In the genomic region with DNA sequence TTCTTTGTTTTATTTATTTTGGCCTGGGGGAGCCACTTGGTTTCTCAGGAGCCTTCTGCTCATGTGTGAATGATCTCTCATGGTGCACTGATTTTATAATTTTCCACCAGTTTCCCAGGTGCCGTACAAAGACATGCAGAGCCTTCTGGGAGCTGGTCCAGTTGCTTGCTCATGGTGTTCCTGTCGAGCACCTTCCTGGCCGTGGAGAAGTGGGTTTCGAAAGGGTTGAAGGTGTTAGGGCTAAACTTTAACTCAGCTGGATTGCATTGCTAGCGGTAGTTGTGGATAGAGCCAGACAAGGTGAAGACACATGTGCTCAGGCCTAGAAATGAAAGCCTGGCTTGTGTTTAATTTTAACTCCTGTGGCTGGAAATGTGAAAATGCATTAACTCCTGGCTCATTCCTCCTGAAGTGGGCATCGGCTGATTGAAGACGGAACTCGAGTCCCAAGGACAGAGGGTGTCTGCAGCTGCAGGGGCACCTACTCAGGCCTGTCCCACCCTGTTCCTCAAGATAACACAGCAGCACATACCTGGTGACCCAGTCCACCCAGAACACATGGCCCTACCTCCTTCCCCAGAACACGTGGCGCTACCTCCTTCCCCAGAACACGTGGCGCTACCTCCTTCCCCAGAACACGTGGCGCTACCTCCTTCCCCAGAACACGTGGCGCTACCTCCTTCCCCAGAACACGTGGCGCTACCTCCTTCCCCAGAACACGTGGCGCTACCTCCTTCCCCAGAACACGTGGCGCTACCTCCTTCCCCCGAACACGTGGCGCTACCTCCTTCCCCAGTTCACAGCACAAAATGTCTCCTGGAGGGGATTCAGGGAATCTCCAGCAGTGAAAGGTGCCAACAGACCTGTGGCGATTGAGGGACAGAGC, we compare ENCODE assay signal across 25 cellular contexts.
A peak's percentile ranks its signal among the peaks of the same experiment; 100 is the strongest.
DNase-seq lines count a peak whose midpoint lies in the region; ATAC-seq and TF ChIP-seq lines count a peak whose summit lies in the region.
"Had no signal": no experiment of that assay in that cellular context is flagged by ENCODE, and none has a peak within 500 bp of the region (broad histone marks: within the 10 kb centered on the region; RNA-seq: fewer than 3 reads in every experiment).

No MANE protein-coding gene starts in this region.

- H3K36me3 Mint-ChIP-seq in activated B cell treated with CpG ODN at 0.5 μM for 24 hours (ENCODE audit: low read depth) (no peaks in the 10 kb centered on the region), neural progenitor cell (no peaks in the 10 kb centered on the region)
- H3K36me3 Mint-ChIP-seq: activated naive CD4-positive, alpha-beta T cell treated with anti-CD3 and anti-CD28 coated beads, Interleukin-2, amount 50 U/mL, for 72 hours; stimulated activated effector memory CD8-positive, alpha-beta T cell treated with anti-CD3 and anti-CD28 coated beads, Interleukin-12 subunit alpha, Interleukin-12 subunit beta, amount 100 ng/mL, for 72 hours had no signal

- no peaks in the 10 kb centered on the region for H3K79me2 ChIP-seq in neural progenitor cell (ENCODE audit: low read depth)

- peaks cover 4% of the 10 kb centered on the region for H3K27me3 Mint-ChIP-seq in activated B cell treated with CpG ODN at 0.5 μM for 24 hours
- H3K27me3 Mint-ChIP-seq in neural progenitor cell (ENCODE audit: insufficient read depth, low read depth), result peaks cover 2% of the 10 kb centered on the region

- no peaks in the 10 kb centered on the region for H3K36me3 ChIP-seq in gastroesophageal sphincter
- no peaks in the 10 kb centered on the region for H3K36me3 ChIP-seq in neural progenitor cell
- H3K36me3 ChIP-seq in testis (ENCODE audit: low read depth, missing control alignments), result no peaks in the 10 kb centered on the region
- H3K36me3 ChIP-seq: breast epithelium, colonic mucosa, left ventricle myocardium inferior, prostate gland, vagina had no signal

- TF ChIP-seq EP300 in gastroesophageal sphincter (IDR thresholded peaks at IDR 0.05), result no peak

- intact Hi-C loops in activated B cell treated with CpG ODN at 0.5 μM for 24 hours (cut with micrococcal nuclease) (no loop called here), testis (cut with DNase I; ENCODE audit: low total_unique reads) (no loop called here)

- H3K4me1 ChIP-seq in gastroesophageal sphincter (no peaks in the 10 kb centered on the region), neural progenitor cell (peaks cover 10% of the 10 kb centered on the region), testis (peaks cover 27% of the 10 kb centered on the region)
- H3K4me1 ChIP-seq: breast epithelium, colonic mucosa, left ventricle myocardium inferior, prostate gland, vagina had no signal

- CTCF ChIA-PET in activated B cell treated with CpG ODN at 0.5 μM for 24 hours (lab: Charles Lee), result no interaction called here

- H3K4me3 ChIP-seq in gastroesophageal sphincter, result no peak overlapping the region
- H3K4me3 ChIP-seq in neural progenitor cell, result no peak overlapping the region
- no peak overlapping the region for H3K4me3 ChIP-seq in testis
- H3K4me3 ChIP-seq: breast epithelium, colonic mucosa, left ventricle myocardium inferior, prostate gland, vagina had no signal

- no peak for TF ChIP-seq CTCF in activated B cell treated with CpG ODN at 0.5 μM for 24 hours (IDR thresholded peaks at IDR 0.05)
- TF ChIP-seq CTCF in gastroesophageal sphincter (IDR thresholded peaks at IDR 0.05), result no peak
- no peak for TF ChIP-seq CTCF in neural progenitor cell (IDR thresholded peaks at IDR 0.05)
- no peak for TF ChIP-seq CTCF in testis (IDR thresholded peaks at IDR 0.05)

- H3K9me3 Mint-ChIP-seq in activated B cell treated with CpG ODN at 0.5 μM for 24 hours, result no peaks in the 10 kb centered on the region
- H3K9me3 Mint-ChIP-seq in neural progenitor cell, result peaks cover 3% of the 10 kb centered on the region
- H3K9me3 Mint-ChIP-seq: activated naive CD4-positive, alpha-beta T cell treated with anti-CD3 and anti-CD28 coated beads, Interleukin-2, amount 50 U/mL, for 72 hours; activated T-helper 2 cell treated with anti-CD3 and anti-CD28 coated beads, Interferon-gamma antibody, Interleukin-2, Interleukin-4, amounts not matched to agents 10 μg/mL and 5 μg/mL and 100 μg/mL, durations not matched to agents 14 hours and 24 hours and 36 hours; stimulated activated effector memory CD8-positive, alpha-beta T cell treated with anti-CD3 and anti-CD28 coated beads, Interleukin-12 subunit alpha, Interleukin-12 subunit beta, amount 100 ng/mL, for 72 hours had no signal

- peaks cover 24% of the 10 kb centered on the region for H3K27me3 ChIP-seq in gastroesophageal sphincter
- H3K27me3 ChIP-seq in neural progenitor cell, result no peaks in the 10 kb centered on the region
- H3K27me3 ChIP-seq in testis, result no peaks in the 10 kb centered on the region
- H3K27me3 ChIP-seq: breast epithelium, colonic mucosa, vagina had no signal

- no peak overlapping the region for H3K27ac Mint-ChIP-seq in activated B cell treated with CpG ODN at 0.5 μM for 24 hours
- H3K27ac Mint-ChIP-seq in neural progenitor cell, result peak overlapping the region; percentile 66
- H3K27ac Mint-ChIP-seq: activated naive CD4-positive, alpha-beta T cell treated with anti-CD3 and anti-CD28 coated beads, Interleukin-2, amount 50 U/mL, for 72 hours; activated T-helper 2 cell treated with anti-CD3 and anti-CD28 coated beads, Interferon-gamma antibody, Interleukin-2, Interleukin-4, amounts not matched to agents 10 μg/mL and 5 μg/mL and 100 μg/mL, durations not matched to agents 14 hours and 24 hours and 36 hours; B cell; stimulated activated effector memory CD8-positive, alpha-beta T cell treated with anti-CD3 and anti-CD28 coated beads, Interleukin-12 subunit alpha, Interleukin-12 subunit beta, amount 100 ng/mL, for 72 hours had no signal

- H3K9me3 ChIP-seq in gastroesophageal sphincter (no peaks in the 10 kb centered on the region), neural progenitor cell (ENCODE audit: low read depth) (no peaks in the 10 kb centered on the region), testis (no peaks in the 10 kb centered on the region)
- H3K9me3 ChIP-seq: breast epithelium, colonic mucosa, left ventricle myocardium inferior, prostate gland, vagina had no signal

- H3K4me1 Mint-ChIP-seq in activated B cell treated with CpG ODN at 0.5 μM for 24 hours (no peaks in the 10 kb centered on the region), neural progenitor cell (peaks cover 24% of the 10 kb centered on the region)
- H3K4me1 Mint-ChIP-seq: B cell; stimulated activated effector memory CD8-positive, alpha-beta T cell treated with anti-CD3 and anti-CD28 coated beads, Interleukin-12 subunit alpha, Interleukin-12 subunit beta, amount 100 ng/mL, for 72 hours had no signal

- peak; percentile 0 for DNase-seq in activated B cell treated with CpG ODN at 0.5 μM for 24 hours
- DNase-seq in neural progenitor cell (ENCODE audit: low spot score), result no peak
- DNase-seq in testis, result no peak
- no peak for DNase-seq in NK-92 (lab: John Stamatoyannopoulos, UW; ENCODE audit: unreplicated experiment)
- no peak for DNase-seq in T-helper 2 cell
- DNase-seq: activated CD4-positive, alpha-beta T cell treated with anti-CD3 and anti-CD28 coated beads for 48 hours; colonic mucosa; DMS153; effector CD8-positive, alpha-beta T cell; Karpas-422; left ventricle myocardium inferior; mesendoderm; NCI-H1417 treated with DMSO at 0.1 percent for 48 hours; SIG-M5; T-helper 9 cell had no signal

- H2AFZ ChIP-seq in neural progenitor cell (replicated peaks), result no peak overlapping the region

- H3K4me3 Mint-ChIP-seq in activated B cell treated with CpG ODN at 0.5 μM for 24 hours (no peak overlapping the region), neural progenitor cell (no peak overlapping the region)
- H3K4me3 Mint-ChIP-seq: B cell; stimulated activated effector memory CD8-positive, alpha-beta T cell treated with anti-CD3 and anti-CD28 coated beads, Interleukin-12 subunit alpha, Interleukin-12 subunit beta, amount 100 ng/mL, for 72 hours had no signal

- no peaks in the 10 kb centered on the region for H4K20me1 ChIP-seq in neural progenitor cell (ENCODE audit: low read depth)

- no peak for TF ChIP-seq POLR2A in gastroesophageal sphincter (IDR thresholded peaks at IDR 0.05)
- TF ChIP-seq POLR2A in testis (IDR thresholded peaks at IDR 0.05), result no peak

- H3F3A ChIP-seq in neural progenitor cell (ENCODE audit: low read depth), result no peaks in the 10 kb centered on the region

- WGBS in gastroesophageal sphincter (ENCODE audit: low coverage in 1 of 2), 2 donors, result 92% methylated on average over 2 of the region's 26 CpGs; no CpG with 5 or more reads in 1 of the 2 donors
- WGBS in testis, 2 donors, result 92 to 93% methylated on average over 19 to 26 of the region's 26 CpGs

- ATAC-seq in activated B cell treated with CpG ODN at 0.5 μM for 24 hours (ENCODE audit: low read depth), result no peak
- no peak for ATAC-seq in gastroesophageal sphincter
- ATAC-seq in HG02870 (IDR thresholded peaks at IDR 0.05; ENCODE audit: unreplicated experiment), result no peak
- ATAC-seq in GM19397 (IDR thresholded peaks at IDR 0.05; ENCODE audit: unreplicated experiment), result no peak
- ATAC-seq: activated naive CD4-positive, alpha-beta T cell treated with anti-CD3 and anti-CD28 coated beads, Interleukin-2, amount 50 U/mL, for 72 hours; stimulated activated effector memory CD8-positive, alpha-beta T cell treated with anti-CD3 and anti-CD28 coated beads, Interleukin-12 subunit alpha, Interleukin-12 subunit beta, amount 100 ng/mL, for 72 hours had no signal

- POLR2A ChIA-PET in activated B cell treated with CpG ODN at 0.5 μM for 24 hours (lab: Charles Lee), result no interaction called here

- no peak overlapping the region for H3K4me2 ChIP-seq in neural progenitor cell

- H3K9ac ChIP-seq in neural progenitor cell, result no peak overlapping the region

- H3K27ac ChIP-seq in gastroesophageal sphincter, result peak overlapping the region in 3 of 4 donors; percentile 41 to 50 (median 49)
- no peak overlapping the region for H3K27ac ChIP-seq in neural progenitor cell
- H3K27ac ChIP-seq in testis, result peak overlapping the region; percentile 69 to 88
- H3K27ac ChIP-seq: colonic mucosa, left ventricle myocardium inferior, prostate gland, vagina had no signal
